In genomic region chr17:1710807-1711553, GRCh38 we compare ENCODE assay signal across 1 cellular context.
A peak's percentile ranks its signal among the peaks of the same experiment; 100 is the strongest.
TF ChIP-seq lines count a peak whose summit lies in the region.

No MANE protein-coding gene starts in this region.

TF ChIP-seq in K562, 482 proteins besides CTCF, POLR2A, EP300 and RAD21:
- TF ChIP-seq NR2C2 (CRISPR knock-in tag; IDR thresholded peaks at IDR 0.05) (no peak), NR2C2 (tag; IDR thresholded peaks at IDR 0.05) (peak; percentile 82), ZBTB33 (CRISPR knock-in tag; IDR thresholded peaks at IDR 0.05) (no peak), POLR2AphosphoS5 (IDR thresholded peaks at IDR 0.05; ENCODE audit: control insufficient read depth, insufficient read depth, low read depth, low read length) (peak; percentile 47; the same call in 1 of the 2 replicates), ZBTB7A (IDR thresholded peaks at IDR 0.05; ENCODE audit: borderline replicate concordance, control insufficient read depth, low read depth, low read length) (peak; percentile 61), SUPT5H (IDR thresholded peaks at IDR 0.05) (0 out of 2 replicates have a peak, but pooled peaks have one; percentile 32)
TF ChIP-seq in K562: peak in this region for 4.
